8 cellular contexts compared by ENCODE assay signal in genomic region chr1:65075123-65075976, GRCh38.
DNase-seq lines count a peak whose midpoint lies in the region; ATAC-seq, FAIRE-seq and TF ChIP-seq lines count a peak whose summit lies in the region.

No MANE protein-coding gene starts in this region.

- CTCF ChIA-PET in RWPE1 (lab: Yijun Ruan, JAX): interaction anchor here (0.6 to 1.6 kb wide), 5 partner anchors 10 to 492 kb away, joined by 3 to 6 read pairs (median 3); no protein-coding TSS in a partner anchor

- peak; percentile 68 for TF ChIP-seq CTCF in RWPE1 (conservative IDR thresholded peaks at IDR 0.05; ENCODE audit: low read depth)

- H3K27ac ChIP-seq in Karpas-422 (ENCODE audit: low read length) (no peak overlapping the region), RWPE1 (no peak overlapping the region)

- ATAC-seq in GM21528 (IDR thresholded peaks at IDR 0.05; ENCODE audit: low FRiP score, unreplicated experiment): peak; percentile 83
- peak; percentile 89 for ATAC-seq in activated T-helper 17 cell treated with anti-CD3 and anti-CD28 coated beads, Interleukin-2, amount 50 U/mL, for 72 hours (replicated peaks)
- no peak for ATAC-seq in GM21737 (IDR thresholded peaks at IDR 0.05; ENCODE audit: unreplicated experiment)

- H3K9ac ChIP-seq in Karpas-422 (ENCODE audit: low read length): no peak overlapping the region

- peaks cover 11% of the 10 kb centered on the region for H3K4me1 Mint-ChIP-seq in activated T-helper 17 cell treated with anti-CD3 and anti-CD28 coated beads, Interleukin-2, amount 50 U/mL, for 72 hours

- H4K20me1 ChIP-seq in Karpas-422 (ENCODE audit: insufficient read depth, low read depth, low read length): no peaks in the 10 kb centered on the region

- no peaks in the 10 kb centered on the region for H3K9me2 ChIP-seq in Karpas-422 (replicated peaks; ENCODE audit: insufficient read depth, low read length)

- H3K4me1 ChIP-seq in Karpas-422 (ENCODE audit: low read length): no peaks in the 10 kb centered on the region

- H3K4me2 ChIP-seq in Karpas-422 (ENCODE audit: low read depth, low read length, poor library complexity, severe bottlenecking): no peak overlapping the region

- no peak overlapping the region for H3K27ac Mint-ChIP-seq in activated T-helper 17 cell treated with anti-CD3 and anti-CD28 coated beads, Interleukin-2, amount 50 U/mL, for 72 hours

- DNase-seq in DMS 273 treated with DMSO at 0.1 percent for 48 hours (lab: John Stamatoyannopoulos, UW) (peak; percentile 38), Karpas-422 (peak; percentile 81), RWPE1 (ENCODE audit: low spot score) (peak; percentile 38), frontal cortex (ENCODE audit: low spot score in 2 of 2) (peak; percentile 38 to 41), pulmonary artery endothelial cell (ENCODE audit: low read depth, low spot score) (peak; percentile 53)

- no peaks in the 10 kb centered on the region for H3K9me3 ChIP-seq in Karpas-422 (ENCODE audit: low read length)

- H2AFZ ChIP-seq in Karpas-422 (ENCODE audit: low read length): no peak overlapping the region

- no peaks in the 10 kb centered on the region for H3K36me3 ChIP-seq in Karpas-422 (ENCODE audit: insufficient read depth, low read length)

- no peak overlapping the region for H3K4me3 Mint-ChIP-seq in activated T-helper 17 cell treated with anti-CD3 and anti-CD28 coated beads, Interleukin-2, amount 50 U/mL, for 72 hours

- no peak overlapping the region for H3K4me3 ChIP-seq in Karpas-422 (ENCODE audit: low read length)

- POLR2A ChIA-PET in RWPE1 (lab: Yijun Ruan, JAX; ENCODE audit: low non-redundant PET): no interaction called here

- peaks cover 6% of the 10 kb centered on the region for H3K27me3 Mint-ChIP-seq in activated T-helper 17 cell treated with anti-CD3 and anti-CD28 coated beads, Interleukin-2, amount 50 U/mL, for 72 hours

- no peaks in the 10 kb centered on the region for H3K79me2 ChIP-seq in Karpas-422 (ENCODE audit: low read length)

- H3K9me3 Mint-ChIP-seq in activated T-helper 17 cell treated with anti-CD3 and anti-CD28 coated beads, Interleukin-2, amount 50 U/mL, for 72 hours: no peaks in the 10 kb centered on the region

- H3K27me3 ChIP-seq in Karpas-422 (ENCODE audit: low read length): no peaks in the 10 kb centered on the region

- FAIRE-seq in frontal cortex (lab: Jason Lieb, UNC): no peak

- no peaks in the 10 kb centered on the region for H3K36me3 Mint-ChIP-seq in activated T-helper 17 cell treated with anti-CD3 and anti-CD28 coated beads, Interleukin-2, amount 50 U/mL, for 72 hours (ENCODE audit: low read depth)
